13 cellular contexts compared by ENCODE assay signal in the genomic region with DNA sequence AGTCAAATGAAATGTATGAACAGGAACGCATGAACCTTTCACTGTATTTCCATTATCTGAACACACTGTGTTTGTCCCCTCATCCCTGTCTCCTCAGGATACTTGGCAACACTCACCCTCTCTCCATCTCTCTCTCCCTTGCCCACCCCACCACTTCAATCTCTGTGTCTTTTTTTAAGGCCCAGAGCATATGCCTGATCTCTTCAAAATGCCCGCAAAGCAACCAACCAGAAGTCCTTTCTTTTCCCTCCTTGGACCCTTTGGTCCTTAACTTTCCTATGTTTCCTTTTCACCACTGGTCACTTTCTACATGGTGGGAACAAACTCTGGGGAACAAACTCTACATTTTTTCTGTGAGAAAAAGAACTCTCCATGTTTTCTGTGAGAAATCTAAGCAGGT. TPM values are rescaled to one million over a fixed set of nuclear protein-coding genes. Genes with fewer than 3 reads are reported as not detected.
DNase-seq lines count a peak whose midpoint lies in the region; ATAC-seq and TF ChIP-seq lines count a peak whose summit lies in the region.
"Had no signal": no experiment of that assay in that cellular context is flagged by ENCODE, and none has a peak within 500 bp of the region (broad histone marks: within the 10 kb centered on the region; RNA-seq: fewer than 3 reads in every experiment).

No MANE protein-coding gene starts in this region.

- H4K20me1 ChIP-seq in Loucy (ENCODE audit: insufficient read depth, low read length, poor library complexity, severe bottlenecking), result peaks cover 13% of the 10 kb centered on the region

- no peaks in the 10 kb centered on the region for H3K9me3 ChIP-seq in CD8-positive, alpha-beta memory T cell (ENCODE audit: low read length)
- H3K9me3 ChIP-seq in Loucy (ENCODE audit: insufficient read depth, low read depth, low read length) (no peaks in the 10 kb centered on the region), spleen (no peaks in the 10 kb centered on the region), tibial artery (no peaks in the 10 kb centered on the region)
- H3K9me3 ChIP-seq: SJCRH30 had no signal

- no peaks in the 10 kb centered on the region for H3K27me3 ChIP-seq in CD8-positive, alpha-beta memory T cell (ENCODE audit: insufficient read depth, low read length, poor library complexity, severe bottlenecking)
- H3K27me3 ChIP-seq in Loucy (ENCODE audit: insufficient read depth, low read length, poor library complexity, severe bottlenecking) (no peaks in the 10 kb centered on the region), dorsolateral prefrontal cortex (no peaks in the 10 kb centered on the region), spleen (replicated peaks in 1 of 7) (no peaks in the 10 kb centered on the region), tibial artery (no peaks in the 10 kb centered on the region)
- H3K27me3 ChIP-seq: SJCRH30 had no signal

- no peak for DNase-seq in CD8-positive, alpha-beta memory T cell
- DNase-seq in dorsolateral prefrontal cortex, result no peak
- DNase-seq in spleen, result no peak
- no peak for DNase-seq in tibial artery
- DNase-seq in NCI-H446 (lab: John Stamatoyannopoulos, UW), result no peak
- DNase-seq: activated CD4-positive, CD25-positive, alpha-beta regulatory T cell; midbrain; NK-92 treated with Interleukin-12 subunit alpha and Interleukin-12 subunit beta, amount 100 ng/mL, for 24 hours; SJCRH30 had no signal

- H3K79me2 ChIP-seq in Loucy (ENCODE audit: insufficient read depth, low read length), result peaks cover 51% of the 10 kb centered on the region

- H3K4me2 ChIP-seq in Loucy (ENCODE audit: low read depth, low read length, poor library complexity, severe bottlenecking), result peak overlapping the region; percentile 5

- H3K27me3 Mint-ChIP-seq in CD8-positive, alpha-beta memory T cell, result peaks cover 0 to 10% of the 10 kb centered on the region in 2 donors

- peak overlapping the region; percentile 96 for H3K9ac ChIP-seq in Loucy (ENCODE audit: low read depth, low read length, poor library complexity, severe bottlenecking)

- H3K4me1 Mint-ChIP-seq in CD8-positive, alpha-beta memory T cell, result peaks cover 52 to 68% (median 63%) of the 10 kb centered on the region in 3 donors

- intact Hi-C loops in dorsolateral prefrontal cortex (cut with DNase I) (loop anchor here (5.0 to 10.0 kb wide), 3 partner anchors 82 to 312 kb away; partner anchors contain the start of gene SLC22A4 (in 1 of the 2)), spleen (cut with DNase I; ENCODE audit: low total_unique reads) (loop anchor here (5.0 kb wide), 1 partner anchor 82 kb away; no protein-coding TSS in a partner anchor), tibial artery (cut with DNase I; ENCODE audit: low total_unique reads) (loop anchor here (10.0 kb wide), 1 partner anchor 79 kb away; no protein-coding TSS in a partner anchor)

- H3K4me3 Mint-ChIP-seq in CD8-positive, alpha-beta memory T cell, result peak overlapping the region; percentile 3 to 88 (median 74)

- ATAC-seq in HG03520 (IDR thresholded peaks at IDR 0.05; ENCODE audit: unreplicated experiment), result no peak

- TF ChIP-seq POLR2A in spleen (IDR thresholded peaks at IDR 0.05), result no peak

- H3K36me3 Mint-ChIP-seq in CD8-positive, alpha-beta memory T cell, result peaks cover 4 to 23% (median 12%) of the 10 kb centered on the region in 3 donors

- peak overlapping the region; percentile 93 to 100 (median 98) for H3K27ac Mint-ChIP-seq in CD8-positive, alpha-beta memory T cell

- CTCF ChIA-PET in CD8-positive, alpha-beta memory T cell (lab: Charles Lee), result interaction anchor here (1.2 to 14.5 kb wide), 6 partner anchors 9 to 107 kb away, joined by 3 to 222 read pairs (median 18); no protein-coding TSS in a partner anchor

- 91 to 97% (median 94%) methylated on average over 2 of the region's 2 CpGs for WGBS in spleen, 5 donors

- H3F3A ChIP-seq in Loucy (ENCODE audit: low read depth), result no peaks in the 10 kb centered on the region

- H2AFZ ChIP-seq in Loucy (ENCODE audit: low read length), result no peak overlapping the region

- H3K4me3 ChIP-seq in CD8-positive, alpha-beta memory T cell (ENCODE audit: low read length), result no peak overlapping the region
- H3K4me3 ChIP-seq in Loucy (ENCODE audit: low read length, poor library complexity, severe bottlenecking) (no peak overlapping the region), dorsolateral prefrontal cortex (no peak overlapping the region), spleen (no peak overlapping the region), tibial artery (no peak overlapping the region)
- H3K4me3 ChIP-seq: SJCRH30 had no signal

- POLR2A ChIA-PET in CD8-positive, alpha-beta memory T cell (lab: Charles Lee), result interaction anchor here (2.1 kb wide), 1 partner anchor 79 kb away, joined by 7 read pairs; no protein-coding TSS in a partner anchor

- TF ChIP-seq CTCF in Loucy (conservative IDR thresholded peaks at IDR 0.05; ENCODE audit: low read length) (no peak), dorsolateral prefrontal cortex (IDR thresholded peaks at IDR 0.05 in 54 of 56, conservative IDR thresholded peaks at IDR 0.05 in 2 of 56; ENCODE audit: low read depth in 1 of 56, partially characterized antibody in 56 of 56) (no peak), spleen (IDR thresholded peaks at IDR 0.05 in 8 of 11, conservative IDR thresholded peaks at IDR 0.05 in 3 of 11) (no peak), tibial artery (IDR thresholded peaks at IDR 0.05) (no peak)

- H3K9me3 Mint-ChIP-seq in CD8-positive, alpha-beta memory T cell, result no peaks in the 10 kb centered on the region

- no peaks in the 10 kb centered on the region for H3K9me2 ChIP-seq in Loucy (replicated peaks; ENCODE audit: low read depth, low read length)

- H3K27ac ChIP-seq in CD8-positive, alpha-beta memory T cell (ENCODE audit: low read depth, low read length), result peak overlapping the region; percentile 82
- peak overlapping the region in 32 of 59 donors; percentile 6 to 96 (median 88) for H3K27ac ChIP-seq in dorsolateral prefrontal cortex
- peak overlapping the region; percentile 90 to 100 (median 98) for H3K27ac ChIP-seq in spleen
- peak overlapping the region in 1 of 2 donors; percentile 88 for H3K27ac ChIP-seq in tibial artery
- H3K27ac ChIP-seq: SJCRH30 had no signal

- peaks cover 60% of the 10 kb centered on the region for H3K4me1 ChIP-seq in CD8-positive, alpha-beta memory T cell (ENCODE audit: insufficient read depth, low read length)
- H3K4me1 ChIP-seq in Loucy (ENCODE audit: insufficient read depth, low read length, poor library complexity, severe bottlenecking) (peaks cover 42% of the 10 kb centered on the region), spleen (peaks cover 32 to 90% (median 70%) of the 10 kb centered on the region in 6 donors), tibial artery (peaks cover 0 to 64% (median 59%) of the 10 kb centered on the region in 4 donors)

- H3K36me3 ChIP-seq in CD8-positive, alpha-beta memory T cell (ENCODE audit: insufficient read depth, low read length), result peaks cover 11% of the 10 kb centered on the region
- H3K36me3 ChIP-seq in Loucy (ENCODE audit: insufficient read depth, low read length), result 0 out of 2 replicates have a peak, but pooled peaks cover 2% of the 10 kb centered on the region
- H3K36me3 ChIP-seq in spleen, result peaks cover 0 to 8% (median 3%) of the 10 kb centered on the region in 6 donors
- H3K36me3 ChIP-seq in tibial artery, result no peaks in the 10 kb centered on the region
- H3K36me3 ChIP-seq: SJCRH30 had no signal

RNA-seq across cellular contexts. Expression of gene IRF1, which starts 3.2 kb away (rescaled TPM):
- 100 to 1,000 TPM; 115 to 121 TPM for total RNA-seq in CD8-positive, alpha-beta memory T cell
- 204 TPM for polyA plus RNA-seq in CD8-positive, alpha-beta memory T cell
- 10 to 100 TPM in 39 of 120 experiments, 1 to 10 TPM in 81; 2.5 to 38.3 (median 8.3) TPM for total RNA-seq in dorsolateral prefrontal cortex
- total RNA-seq in spleen, result 100 to 1,000 TPM; 146 to 307 (median 165) TPM
- 100 to 1,000 TPM in 1 of 3 donors, 10 to 100 TPM in 2; 57.9 to 113 (median 59.7) TPM for polyA plus RNA-seq in spleen

RNA-seq across cellular contexts. Expression of gene IL5, which starts 49.5 kb away (rescaled TPM):
- total RNA-seq in CD8-positive, alpha-beta memory T cell, result 10 to 100 TPM; 83.0 to 84.3 TPM
- not detected for polyA plus RNA-seq in CD8-positive, alpha-beta memory T cell
- total RNA-seq in dorsolateral prefrontal cortex (not detected), spleen (not detected)
- polyA plus RNA-seq in spleen, result not detected
- total RNA-seq: LHCN-M2, renal cortical epithelial cell, SJCRH30 had no signal

Comparison
In these comparisons a context has a peak if more than half of its experiments do, and no peak if none do; other contexts are left out.
1. RNA of gene IL5, which starts 49.5 kb away (total RNA-seq): 83.0 to 84.3 TPM in CD8-positive, alpha-beta memory T cell; not detected in dorsolateral prefrontal cortex and not detected in spleen; every median in the first group is over 10 times any median in the second.